ENCODE assay signal across 10 cellular contexts in genomic region chr19:17997969-17998826, GRCh38. TPM values are rescaled to one million over a fixed set of nuclear protein-coding genes. Genes with fewer than 3 reads are reported as not detected.
DNase-seq lines count a peak whose midpoint lies in the region; ATAC-seq and TF ChIP-seq lines count a peak whose summit lies in the region.
"Had no signal": no experiment of that assay in that cellular context is flagged by ENCODE, and none has a peak within 500 bp of the region (broad histone marks: within the 10 kb centered on the region; RNA-seq: fewer than 3 reads in every experiment).

No MANE protein-coding gene starts in this region.

- H3K4me2 ChIP-seq in Karpas-422 (ENCODE audit: low read depth, low read length, poor library complexity, severe bottlenecking): peak overlapping the region; percentile 60

- CTCF ChIA-PET in naive thymus-derived CD4-positive, alpha-beta T cell (lab: Charles Lee): interaction anchor here (0.6 to 13.8 kb wide), 7 partner anchors 52 to 591 kb away, joined by 3 to 224 read pairs (median 3); partner anchors contain the start of genes CCDC124 and RPL18A

- H3K9me2 ChIP-seq in Karpas-422 (replicated peaks; ENCODE audit: insufficient read depth, low read length): no peaks in the 10 kb centered on the region

- intact Hi-C loops in naive thymus-derived CD4-positive, alpha-beta T cell (cut with micrococcal nuclease): loop anchor here (1.0 to 5.0 kb wide), 6 partner anchors 51 to 253 kb away; partner anchors contain the start of genes RPL18A (in 1 of the 2) and SLC5A5 (in 1 of the 2)

- no peak for ATAC-seq in naive thymus-derived CD4-positive, alpha-beta T cell
- no peak for ATAC-seq in activated T-cell treated with anti-CD3 and anti-CD28 coated beads, Interleukin-2, amount 50 U/mL, for 72 hours (replicated peaks in 1 of 2)

- no peaks in the 10 kb centered on the region for H3K36me3 ChIP-seq in Karpas-422 (ENCODE audit: insufficient read depth, low read length)
- no peaks in the 10 kb centered on the region for H3K36me3 ChIP-seq in naive thymus-derived CD4-positive, alpha-beta T cell (ENCODE audit: control insufficient read depth in 2 of 3, insufficient read depth in 3 of 3, low read length in 3 of 3)

- H3K9me3 ChIP-seq in Karpas-422 (ENCODE audit: low read length): no peaks in the 10 kb centered on the region
- no peaks in the 10 kb centered on the region for H3K9me3 ChIP-seq in naive thymus-derived CD4-positive, alpha-beta T cell (ENCODE audit: control insufficient read depth in 2 of 3, low read length in 3 of 3)

- H3K27me3 ChIP-seq in Karpas-422 (ENCODE audit: low read length): no peaks in the 10 kb centered on the region
- H3K27me3 ChIP-seq in naive thymus-derived CD4-positive, alpha-beta T cell (ENCODE audit: control insufficient read depth in 2 of 2, insufficient read depth in 2 of 2, low read length in 2 of 2): no peaks in the 10 kb centered on the region

- peak overlapping the region; percentile 76 for H2AFZ ChIP-seq in Karpas-422 (ENCODE audit: low read length)

- TF ChIP-seq CTCF in choroid plexus epithelial cell (conservative IDR thresholded peaks at IDR 0.05; ENCODE audit: low read depth, low read length): peak; percentile 24

- no peak overlapping the region for H3K27ac ChIP-seq in Karpas-422 (ENCODE audit: low read length)
- peak overlapping the region; percentile 25 for H3K27ac ChIP-seq in naive thymus-derived CD4-positive, alpha-beta T cell (ENCODE audit: low read depth, low read length)

- peak overlapping the region in 6 of 9 donors; percentile 72 to 100 (median 94) for H3K27ac Mint-ChIP-seq in naive thymus-derived CD4-positive, alpha-beta T cell
- H3K27ac Mint-ChIP-seq in activated T-cell treated with anti-CD3 and anti-CD28 coated beads, Interleukin-2, amount 50 U/mL, for 72 hours: no peak overlapping the region

- peaks cover 0 to 3% (median 0%) of the 10 kb centered on the region in 11 donors for H3K9me3 Mint-ChIP-seq in naive thymus-derived CD4-positive, alpha-beta T cell
- no peaks in the 10 kb centered on the region for H3K9me3 Mint-ChIP-seq in activated T-cell treated with anti-CD3 and anti-CD28 coated beads, Interleukin-2, amount 50 U/mL, for 72 hours

- H3K4me1 ChIP-seq in Karpas-422 (ENCODE audit: low read length): peaks cover 35% of the 10 kb centered on the region
- H3K4me1 ChIP-seq in naive thymus-derived CD4-positive, alpha-beta T cell (ENCODE audit: control insufficient read depth in 2 of 2, insufficient read depth in 2 of 2, low read length in 2 of 2): peaks cover 19 to 24% of the 10 kb centered on the region in 2 donors

- H3K4me3 ChIP-seq in Karpas-422 (ENCODE audit: low read length) (peak overlapping the region; percentile 51; the same call in 1 of the 2 replicates), choroid plexus epithelial cell (ENCODE audit: low read depth, low read length) (no peak overlapping the region)
- no peak overlapping the region for H3K4me3 ChIP-seq in naive thymus-derived CD4-positive, alpha-beta T cell (ENCODE audit: low read length)

- H3K79me2 ChIP-seq in Karpas-422 (ENCODE audit: low read length): peaks cover 19% of the 10 kb centered on the region

- H3K9ac ChIP-seq in Karpas-422 (ENCODE audit: low read length): peak overlapping the region; percentile 67

- peak; percentile 41 for DNase-seq in Daoy (ENCODE audit: low read depth)
- peak; percentile 72 for DNase-seq in Karpas-422
- no peak for DNase-seq in choroid plexus epithelial cell (ENCODE audit: low read depth)
- no peak for DNase-seq in naive thymus-derived CD4-positive, alpha-beta T cell
- DNase-seq in MV-4-11 (lab: John Stamatoyannopoulos, UW): no peak
- no peak for DNase-seq in activated T-cell treated with anti-CD3 and anti-CD28 coated beads, Interleukin-2, amount 50 U/mL, for 72 hours
- DNase-seq in activated CD4-positive, CD25-positive, alpha-beta regulatory T cell treated with anti-CD3 and anti-CD28 coated beads, Interleukin-2, amount 50 U/mL, for 72 hours: no peak
- no peak for DNase-seq in COLO829 (ENCODE audit: low spot score)
- DNase-seq: activated CD4-positive, alpha-beta T cell treated with anti-CD3 and anti-CD28 coated beads for 48 hours; NCI-H2107 had no signal

- peaks cover 0 to 14% (median 0%) of the 10 kb centered on the region in 5 donors for H3K27me3 Mint-ChIP-seq in naive thymus-derived CD4-positive, alpha-beta T cell
- H3K27me3 Mint-ChIP-seq in activated T-cell treated with anti-CD3 and anti-CD28 coated beads, Interleukin-2, amount 50 U/mL, for 72 hours (ENCODE audit: low read depth): no peaks in the 10 kb centered on the region

- H4K20me1 ChIP-seq in Karpas-422 (ENCODE audit: insufficient read depth, low read depth, low read length): no peaks in the 10 kb centered on the region

- H3K4me3 Mint-ChIP-seq in naive thymus-derived CD4-positive, alpha-beta T cell: no peak overlapping the region
- no peak overlapping the region for H3K4me3 Mint-ChIP-seq in activated T-cell treated with anti-CD3 and anti-CD28 coated beads, Interleukin-2, amount 50 U/mL, for 72 hours

- H3K4me1 Mint-ChIP-seq in naive thymus-derived CD4-positive, alpha-beta T cell: peaks cover 10 to 34% (median 18%) of the 10 kb centered on the region in 7 donors
- H3K4me1 Mint-ChIP-seq in activated T-cell treated with anti-CD3 and anti-CD28 coated beads, Interleukin-2, amount 50 U/mL, for 72 hours (ENCODE audit: low read depth): peaks cover 22% of the 10 kb centered on the region

- POLR2A ChIA-PET in naive thymus-derived CD4-positive, alpha-beta T cell (lab: Charles Lee): interaction anchor here (0.6 to 1.6 kb wide), 3 partner anchors 62 to 139 kb away, joined by 3 to 4 read pairs (median 3); partner anchors contain the start of gene RPL18A

- H3K36me3 Mint-ChIP-seq in naive thymus-derived CD4-positive, alpha-beta T cell: peaks cover 0 to 4% (median 0%) of the 10 kb centered on the region in 5 donors
- H3K36me3 Mint-ChIP-seq in activated T-cell treated with anti-CD3 and anti-CD28 coated beads, Interleukin-2, amount 50 U/mL, for 72 hours (ENCODE audit: insufficient read depth in 2 of 2): peaks cover 1 to 4% of the 10 kb centered on the region in 2 donors

RNA-seq across cellular contexts. Expression of gene ARRDC2, which starts 9.8 kb away (rescaled TPM):
- 25.6 and 35.7 TPM in 2 replicates for total RNA-seq in Daoy (2014; rRNA removed; shearing (Covaris generic))
- total RNA-seq in Karpas-422 (2014; rRNA removed; shearing (Covaris generic); ENCODE audit: low replicate concordance): 12.3 and 46.8 TPM in 2 replicates
- total RNA-seq in naive thymus-derived CD4-positive, alpha-beta T cell: 100 to 1,000 TPM in 4 of 5 experiments, 10 to 100 TPM in 1; 77.2 to 237 (median 152) TPM
- polyA plus RNA-seq in naive thymus-derived CD4-positive, alpha-beta T cell: 10 to 100 TPM; 31.8 to 60.1 TPM
- 10 to 100 TPM; 41.4 to 47.9 TPM for total RNA-seq in activated T-cell treated with anti-CD3 and anti-CD28 coated beads, Interleukin-2, amount 50 U/mL, for 72 hours

RNA-seq across cellular contexts. Expression of gene KCNN1, which starts 31.3 kb away (rescaled TPM):
- 0.06 TPM in 1 of 2 replicates, not detected in the other for total RNA-seq in Daoy (2014; rRNA removed; shearing (Covaris generic))
- not detected in 2 replicates for total RNA-seq in Karpas-422 (2014; rRNA removed; shearing (Covaris generic); ENCODE audit: low replicate concordance)
- under 1 TPM in 1 of 5 experiments, not detected in 4; 0.05 TPM for total RNA-seq in naive thymus-derived CD4-positive, alpha-beta T cell
- not detected for polyA plus RNA-seq in naive thymus-derived CD4-positive, alpha-beta T cell
- 1 to 10 TPM in 1 of 2 donors, under 1 TPM in 1; 0.69 to 1.2 TPM for total RNA-seq in activated T-cell treated with anti-CD3 and anti-CD28 coated beads, Interleukin-2, amount 50 U/mL, for 72 hours

Comparison
In these comparisons a context has a peak if more than half of its experiments do, and no peak if none do; other contexts are left out.
1. DNase-seq: peak in Daoy (single experiment) and Karpas-422 (single experiment); none in choroid plexus epithelial cell (single experiment), naive thymus-derived CD4-positive, alpha-beta T cell (0 of 9), MV-4-11 (single experiment), activated T-cell treated with anti-CD3 and anti-CD28 coated beads, Interleukin-2, amount 50 U/mL, for 72 hours (0 of 2), activated CD4-positive, CD25-positive, alpha-beta regulatory T cell treated with anti-CD3 and anti-CD28 coated beads, Interleukin-2, amount 50 U/mL, for 72 hours (single experiment) and COLO829 (single experiment).